ENCODE assay signal across 24 cellular contexts in genomic region chr6:125671323-125671722, GRCh38.
"Had no signal": no experiment of that assay in that cellular context is flagged by ENCODE, and none has a peak within 500 bp of the region (broad histone marks: within the 10 kb centered on the region; RNA-seq: fewer than 3 reads in every experiment).

No MANE protein-coding gene starts in this region.

- H3K36me3 ChIP-seq: lower lobe of right lung, neutrophil, right atrium auricular region, sigmoid colon, vagina had no signal

- H3K4me3 ChIP-seq: dorsolateral prefrontal cortex, lower lobe of right lung, right atrium auricular region, sigmoid colon, skin epidermis, vagina had no signal

- H3K4me1 ChIP-seq: foreskin keratinocyte, lower lobe of right lung, parathyroid adenoma, vagina had no signal

- FAIRE-seq: colon, keratinocyte had no signal

- H3K9me3 Mint-ChIP-seq: endodermal cell; natural killer cell treated with Interleukin-12 subunit alpha and Interleukin-12 subunit beta and Interleukin-15 and Interleukin-18, amount 100 ng/mL, for 72 hours; stimulated activated naive B cell treated with anti-CD40 and anti-IgM and Interleukin-4, amounts not matched to agents 10 μg/mL and 1 μg/mL and 100 μg/mL, for 72 hours; stimulated activated naive CD8-positive, alpha-beta T cell treated with anti-CD3 and anti-CD28 coated beads, Interleukin-15, Interleukin-2, amounts not matched to agents 100 ng/mL and 50 ng/mL, for 24 hours had no signal

- H3K4me3 Mint-ChIP-seq: endodermal cell; natural killer cell treated with Interleukin-12 subunit alpha and Interleukin-12 subunit beta and Interleukin-15 and Interleukin-18, amount 100 ng/mL, for 72 hours; neural crest cell; stimulated activated naive B cell treated with anti-CD40 and anti-IgM and Interleukin-4, amounts not matched to agents 10 μg/mL and 1 μg/mL and 100 μg/mL, for 72 hours; stimulated activated naive CD8-positive, alpha-beta T cell treated with anti-CD3 and anti-CD28 coated beads, Interleukin-15, Interleukin-2, amounts not matched to agents 100 ng/mL and 50 ng/mL, for 24 hours had no signal

- H3K9ac ChIP-seq: parathyroid adenoma had no signal

- H3K79me2 ChIP-seq: parathyroid adenoma had no signal

- H3K36me3 Mint-ChIP-seq: natural killer cell treated with Interleukin-12 subunit alpha and Interleukin-12 subunit beta and Interleukin-15 and Interleukin-18, amount 100 ng/mL, for 72 hours; stimulated activated naive B cell treated with anti-CD40 and anti-IgM and Interleukin-4, amounts not matched to agents 10 μg/mL and 1 μg/mL and 100 μg/mL, for 72 hours had no signal

- ATAC-seq: esophagus mucosa; foreskin keratinocyte; lower lobe of right lung; natural killer cell treated with Interleukin-12 subunit alpha and Interleukin-12 subunit beta and Interleukin-15 and Interleukin-18, amount 100 ng/mL, for 72 hours; stimulated activated naive B cell treated with anti-CD40 and anti-IgM and Interleukin-4, amounts not matched to agents 10 μg/mL and 1 μg/mL and 100 μg/mL, for 72 hours had no signal

- H3K27me3 Mint-ChIP-seq: progenitor cell of endocrine pancreas had no signal

- DNase-seq: cerebellar nuclear complex; dorsolateral prefrontal cortex; effector CD8-positive, alpha-beta T cell; foreskin keratinocyte; lower lobe of right lung; sigmoid colon; stimulated activated CD4-positive, alpha-beta T cell treated with anti-CD3 and anti-CD28 coated beads, Interleukin-15, amount 100 ng/mL, for 24 hours; stimulated activated CD4-positive, alpha-beta T cell treated with anti-CD3 and anti-CD28 coated beads, Interleukin-2, amount 100 ng/mL, for 48 hours; stimulated activated naive B cell treated with anti-CD40 and anti-IgM and Interleukin-4, amounts not matched to agents 10 μg/mL and 1 μg/mL and 100 μg/mL, for 72 hours; trophoblast cell had no signal

- H3K4me1 Mint-ChIP-seq: stimulated activated naive B cell treated with anti-CD40 and anti-IgM and Interleukin-4, amounts not matched to agents 10 μg/mL and 1 μg/mL and 100 μg/mL, for 72 hours had no signal

- H2AFZ ChIP-seq: parathyroid adenoma had no signal

- H3K9me3 ChIP-seq: lower lobe of right lung, neutrophil, right atrium auricular region, sigmoid colon, vagina had no signal

- H3K27me3 ChIP-seq: dorsolateral prefrontal cortex, foreskin keratinocyte, neutrophil, right atrium auricular region, sigmoid colon, vagina had no signal

- H3K27ac ChIP-seq: dorsolateral prefrontal cortex, epithelial cell of prostate, foreskin keratinocyte, lower lobe of right lung, neutrophil, parathyroid adenoma, right atrium auricular region, skin epidermis, vagina had no signal

- H3K27ac Mint-ChIP-seq: natural killer cell treated with Interleukin-12 subunit alpha and Interleukin-12 subunit beta and Interleukin-15 and Interleukin-18, amount 100 ng/mL, for 72 hours; progenitor cell of endocrine pancreas; stimulated activated naive B cell treated with anti-CD40 and anti-IgM and Interleukin-4, amounts not matched to agents 10 μg/mL and 1 μg/mL and 100 μg/mL, for 72 hours; stimulated activated naive CD8-positive, alpha-beta T cell treated with anti-CD3 and anti-CD28 coated beads, Interleukin-15, Interleukin-2, amounts not matched to agents 100 ng/mL and 50 ng/mL, for 24 hours had no signal
